19 cellular contexts compared by ENCODE assay signal in the genomic region with DNA sequence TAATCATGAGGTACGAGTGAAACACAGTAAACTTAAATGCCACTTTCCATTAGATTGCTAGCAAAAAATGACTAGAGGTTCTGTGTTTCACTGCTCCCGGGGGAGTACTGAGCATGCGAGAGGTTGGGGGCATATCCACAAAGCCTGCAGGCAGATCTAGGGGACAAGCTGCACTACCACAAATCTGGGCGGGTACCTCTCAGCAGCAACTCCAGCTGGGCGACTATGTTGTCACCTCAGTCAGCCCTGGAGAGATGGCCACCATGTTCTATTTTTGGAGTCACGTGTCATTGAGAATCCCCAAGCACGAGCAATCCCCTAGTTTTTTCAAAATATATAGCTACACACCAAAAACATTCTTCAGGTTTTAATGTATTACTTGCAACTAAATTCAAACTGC. TPM values are rescaled to one million over a fixed set of nuclear protein-coding genes. Genes with fewer than 3 reads are reported as not detected.
A peak's percentile ranks its signal among the peaks of the same experiment; 100 is the strongest.
DNase-seq lines count a peak whose midpoint lies in the region; ATAC-seq and TF ChIP-seq lines count a peak whose summit lies in the region.
"Had no signal": no experiment of that assay in that cellular context is flagged by ENCODE, and none has a peak within 500 bp of the region (broad histone marks: within the 10 kb centered on the region; RNA-seq: fewer than 3 reads in every experiment).

No MANE protein-coding gene starts in this region.

- no peak for TF ChIP-seq CTCF in BE2C (IDR thresholded peaks at IDR 0.05; ENCODE audit: low read depth, low read length)
- no peak for TF ChIP-seq CTCF in nephron progenitor cell (IDR thresholded peaks at IDR 0.05)

- H3K4me3 Mint-ChIP-seq in nephron progenitor cell, result no peak overlapping the region
- no peak overlapping the region for H3K4me3 Mint-ChIP-seq in activated T-helper 2 cell treated with anti-CD3 and anti-CD28 coated beads, Interferon-gamma antibody, Interleukin-2, Interleukin-4, amounts not matched to agents 10 μg/mL and 5 μg/mL and 100 μg/mL, durations not matched to agents 14 hours and 24 hours and 36 hours (ENCODE audit: low read depth)
- H3K4me3 Mint-ChIP-seq: CD8-positive, alpha-beta memory T cell had no signal

- intact Hi-C loops in Right ventricle myocardium inferior (cut with DNase I), result no loop called here
- intact Hi-C loops in activated T-helper 2 cell treated with anti-CD3 and anti-CD28 coated beads, Interferon-gamma antibody, Interleukin-2, Interleukin-4, amounts not matched to agents 10 μg/mL and 5 μg/mL and 100 μg/mL, durations not matched to agents 14 hours and 24 hours and 36 hours (cut with micrococcal nuclease), result no loop called here

- H3K4me3 ChIP-seq in BE2C (ENCODE audit: low read depth, low read length), result no peak overlapping the region
- H3K4me3 ChIP-seq: PC-9 had no signal

- H3K9me3 Mint-ChIP-seq in nephron progenitor cell, result peaks cover 14% of the 10 kb centered on the region
- peaks cover 18% of the 10 kb centered on the region for H3K9me3 Mint-ChIP-seq in activated T-helper 2 cell treated with anti-CD3 and anti-CD28 coated beads, Interferon-gamma antibody, Interleukin-2, Interleukin-4, amounts not matched to agents 10 μg/mL and 5 μg/mL and 100 μg/mL, durations not matched to agents 14 hours and 24 hours and 36 hours

- no peaks in the 10 kb centered on the region for H3K27me3 Mint-ChIP-seq in nephron progenitor cell (ENCODE audit: low read depth, poor library complexity)
- H3K27me3 Mint-ChIP-seq in activated T-helper 2 cell treated with anti-CD3 and anti-CD28 coated beads, Interferon-gamma antibody, Interleukin-2, Interleukin-4, amounts not matched to agents 10 μg/mL and 5 μg/mL and 100 μg/mL, durations not matched to agents 14 hours and 24 hours and 36 hours (ENCODE audit: low read depth), result no peaks in the 10 kb centered on the region

- peaks cover 14% of the 10 kb centered on the region for H3K4me1 ChIP-seq in BE2C

- DNase-seq in BE2C (peak; percentile 13), MV-4-11 (lab: John Stamatoyannopoulos, UW) (peak; percentile 17), nephron progenitor cell (peak; percentile 24), Right ventricle myocardium inferior (ENCODE audit: missing footprints) (no peak), inferior parietal cortex (ENCODE audit: extremely low spot score) (no peak)
- no peak for DNase-seq in activated T-helper 2 cell treated with anti-CD3 and anti-CD28 coated beads, Interferon-gamma antibody, Interleukin-2, Interleukin-4, amounts not matched to agents 10 μg/mL and 5 μg/mL and 100 μg/mL, durations not matched to agents 14 hours and 24 hours and 36 hours (ENCODE audit: low spot score)
- DNase-seq: C1 segment of cervical spinal cord; CD8-positive, alpha-beta memory T cell; DMS79 treated with DMSO at 0.1 percent for 48 hours; H7; NCI-H1092 treated with DMSO at 0.1 percent for 48 hours; NCI-H146; NCI-H2081 treated with DMSO at 0.1 percent for 48 hours; NCI-H226; PC-9 had no signal

- H3K27ac Mint-ChIP-seq in nephron progenitor cell, result peak overlapping the region; percentile 79
- no peak overlapping the region for H3K27ac Mint-ChIP-seq in activated T-helper 2 cell treated with anti-CD3 and anti-CD28 coated beads, Interferon-gamma antibody, Interleukin-2, Interleukin-4, amounts not matched to agents 10 μg/mL and 5 μg/mL and 100 μg/mL, durations not matched to agents 14 hours and 24 hours and 36 hours
- H3K27ac Mint-ChIP-seq: CD8-positive, alpha-beta memory T cell had no signal

- no peaks in the 10 kb centered on the region for H3K27me3 ChIP-seq in BE2C

- peak overlapping the region; percentile 41 for H3K27ac ChIP-seq in angular gyrus (ENCODE audit: low read depth, low read length)
- H3K27ac ChIP-seq: KMS-11, PC-9, RWPE1 had no signal

- ATAC-seq in HG03354 (IDR thresholded peaks at IDR 0.05; ENCODE audit: poor library complexity, severe bottlenecking, unreplicated experiment), result no peak
- no peak for ATAC-seq in Right ventricle myocardium inferior

- H3K9me3 ChIP-seq in BE2C, result no peaks in the 10 kb centered on the region

- no peaks in the 10 kb centered on the region for H3K36me3 ChIP-seq in BE2C

- peaks cover 11% of the 10 kb centered on the region for H3K36me3 Mint-ChIP-seq in nephron progenitor cell (ENCODE audit: low read depth)
- H3K36me3 Mint-ChIP-seq in activated T-helper 2 cell treated with anti-CD3 and anti-CD28 coated beads, Interferon-gamma antibody, Interleukin-2, Interleukin-4, amounts not matched to agents 10 μg/mL and 5 μg/mL and 100 μg/mL, durations not matched to agents 14 hours and 24 hours and 36 hours (ENCODE audit: low read depth), result peaks cover under 1% of the 10 kb centered on the region

- peaks cover 77% of the 10 kb centered on the region for H3K4me1 Mint-ChIP-seq in nephron progenitor cell
- no peaks in the 10 kb centered on the region for H3K4me1 Mint-ChIP-seq in activated T-helper 2 cell treated with anti-CD3 and anti-CD28 coated beads, Interferon-gamma antibody, Interleukin-2, Interleukin-4, amounts not matched to agents 10 μg/mL and 5 μg/mL and 100 μg/mL, durations not matched to agents 14 hours and 24 hours and 36 hours (ENCODE audit: low read depth)
- H3K4me1 Mint-ChIP-seq: CD8-positive, alpha-beta memory T cell had no signal

RNA-seq across cellular contexts. Expression of gene MYLIP, which starts 24.3 kb away (rescaled TPM):
- 18.5 TPM for polyA plus RNA-seq in BE2C (2012; ENCODE audit: insufficient read depth, insufficient read length, low read depth)
- total RNA-seq in Right ventricle myocardium inferior, result 13.0 TPM
- 81.2 and 83.1 TPM in 2 replicates for total RNA-seq in activated T-helper 2 cell treated with anti-CD3 and anti-CD28 coated beads, Interferon-gamma antibody, Interleukin-2, Interleukin-4, amounts not matched to agents 10 μg/mL and 5 μg/mL and 100 μg/mL, durations not matched to agents 14 hours and 24 hours and 36 hours

Comparison
In these comparisons a context has a peak if more than half of its experiments do, and no peak if none do; other contexts are left out.
1. DNase-seq: peak in BE2C (single experiment), MV-4-11 (single experiment) and nephron progenitor cell (single experiment); none in Right ventricle myocardium inferior (single experiment), inferior parietal cortex (single experiment) and activated T-helper 2 cell treated with anti-CD3 and anti-CD28 coated beads, Interferon-gamma antibody, Interleukin-2, Interleukin-4, amounts not matched to agents 10 μg/mL and 5 μg/mL and 100 μg/mL, durations not matched to agents 14 hours and 24 hours and 36 hours (single experiment).